20 cellular contexts compared by ENCODE assay signal in genomic region chr14:100623557-100623956, GRCh38. TPM values are rescaled to one million over a fixed set of nuclear protein-coding genes. Genes with fewer than 3 reads are reported as not detected.
A peak's percentile ranks its signal among the peaks of the same experiment; 100 is the strongest.
DNase-seq lines count a peak whose midpoint lies in the region; ATAC-seq, FAIRE-seq and TF ChIP-seq lines count a peak whose summit lies in the region.
"Had no signal": no experiment of that assay in that cellular context is flagged by ENCODE, and none has a peak within 500 bp of the region (broad histone marks: within the 10 kb centered on the region; RNA-seq: fewer than 3 reads in every experiment).

No MANE protein-coding gene starts in this region.

- WGBS in A549 (ENCODE audit: missing lambda C conversion rate) = 57% methylated on average over 1 of the region's 1 CpG

- POLR2A ChIA-PET in A549 (lab: Yijun Ruan, JAX) = no interaction called here

- H3K27ac ChIP-seq in A549 = no peak overlapping the region
- no peak overlapping the region for H3K27ac ChIP-seq in RWPE2 (ENCODE audit: poor library complexity, severe bottlenecking)

- ATAC-seq in A549 (no peak), RWPE2 (ENCODE audit: low read depth) (no peak)
- ATAC-seq: GM12878, HCT116 had no signal

- TF ChIP-seq CTCF in A549 (IDR thresholded peaks at IDR 0.05) (no peak), RWPE2 (IDR thresholded peaks at IDR 0.05; ENCODE audit: poor library complexity, severe bottlenecking) (no peak)

- no peaks in the 10 kb centered on the region for H3K27me3 ChIP-seq in RWPE2 (ENCODE audit: insufficient read depth, poor library complexity, severe bottlenecking)
- H3K27me3 ChIP-seq: BE2C had no signal

- no peaks in the 10 kb centered on the region for H3K9me3 ChIP-seq in A549
- peaks cover 3% of the 10 kb centered on the region for H3K9me3 ChIP-seq in RWPE2 (ENCODE audit: severe bottlenecking)
- H3K9me3 ChIP-seq: BE2C had no signal

- H3K4me3 ChIP-seq in A549 (no peak overlapping the region), RWPE2 (ENCODE audit: severe bottlenecking) (no peak overlapping the region)
- H3K4me3 ChIP-seq: GM12878 had no signal

- TF ChIP-seq EP300 in A549 (IDR thresholded peaks at IDR 0.05) = no peak

- CTCF ChIA-PET in A549 (lab: Yijun Ruan, JAX) = interaction anchor here (0.6 kb wide), 1 partner anchor 1208 kb away, joined by 3 read pairs; no protein-coding TSS in a partner anchor

- H3K4me1 ChIP-seq in A549 (no peaks in the 10 kb centered on the region), RWPE2 (ENCODE audit: insufficient read depth, poor library complexity, severe bottlenecking) (peaks cover 11% of the 10 kb centered on the region)

- intact Hi-C loops in posterior vena cava (cut with DNase I) = no loop called here

- no peaks in the 10 kb centered on the region for H3K36me3 ChIP-seq in RWPE2 (ENCODE audit: low read depth)
- H3K36me3 ChIP-seq: BE2C had no signal

- no peak for TF ChIP-seq RAD21 in A549 (conservative IDR thresholded peaks at IDR 0.05 in 1 of 2, IDR thresholded peaks at IDR 0.05 in 1 of 2)

- H3K4me2 ChIP-seq in A549 = no peak overlapping the region

- no peak for DNase-seq in A549 (ENCODE audit: low read depth in 1 of 2, low spot score in 1 of 2)
- peak; percentile 35 for DNase-seq in RWPE2 (ENCODE audit: low spot score)
- DNase-seq in mesenteric fat pad (ENCODE audit: low spot score) = peak; percentile 22
- DNase-seq in posterior vena cava (ENCODE audit: low spot score) = peak; percentile 36
- no peak for DNase-seq in UCSD-AML1 (lab: John Stamatoyannopoulos, UW; ENCODE audit: unreplicated experiment)
- no peak for DNase-seq in kidney tubule cell (ENCODE audit: low spot score)
- no peak for DNase-seq in cortex of kidney (lab: John Stamatoyannopoulos, UW)
- DNase-seq: ACHN; BE2C; C1 segment of cervical spinal cord; CD4-positive, CD25-positive, alpha-beta regulatory T cell; COR-L47; DMS 273 treated with DMSO at 0.1 percent for 48 hours; DMS53; DND-41; EL; GOT3; HFFc6 had no signal

- FAIRE-seq in A549 (lab: Jason Lieb, UNC) = no peak
- FAIRE-seq: GM12878 had no signal

- no peak for TF ChIP-seq POLR2A in A549 (IDR thresholded peaks at IDR 0.05; ENCODE audit: low read length)

TF ChIP-seq in A549, 52 proteins besides CTCF, POLR2A, EP300 and RAD21:
- no peak for TF ChIP-seq KDM1A (IDR thresholded peaks at IDR 0.05; ENCODE audit: low read depth)
- TF ChIP-seq ZFP36 (IDR thresholded peaks at IDR 0.05; ENCODE audit: borderline replicate concordance, partially characterized antibody) = peak; percentile 15

RNA-seq across cellular contexts. Expression of gene BEGAIN, which starts 36.3 kb away (rescaled TPM):
- polyA plus RNA-seq in A549 (2011; rRNA removed) (1.4 and 1.5 TPM in 2 replicates), A549 (2017; fragmentation: RNase III; extraction: RNeasy Plus Mini Kit Qiagen cat#74134 plus additional on column Dnase treatment) (1.9 to 3.7 TPM (median 2.3 TPM) in 3 replicates)
- 1.3 and 1.8 TPM in 2 replicates for polyA plus RNA-seq in A549 (2012; cell fraction: cytosol; rRNA removed)
- polyA plus RNA-seq in A549 (2012; cell fraction: nucleus; rRNA removed) = 4.1 and 5.1 TPM in 2 replicates
- 0.54 and 1.1 TPM in 2 replicates for polyA minus RNA-seq in A549 (2011; rRNA and poly(A)+ RNA removed)
- total RNA-seq in mesenteric fat pad (2.2 TPM), posterior vena cava (1 to 10 TPM in 1 of 2 donors, under 1 TPM in 1; 0.56 to 1.2 TPM)

Comparison
In these comparisons a context has a peak if more than half of its experiments do, and no peak if none do; other contexts are left out.
1. DNase-seq: peak in RWPE2 (single experiment), mesenteric fat pad (single experiment) and posterior vena cava (single experiment); none in A549 (0 of 2), UCSD-AML1 (single experiment), kidney tubule cell (single experiment) and cortex of kidney (single experiment).